8 cellular contexts compared by ENCODE assay signal in the genomic region with DNA sequence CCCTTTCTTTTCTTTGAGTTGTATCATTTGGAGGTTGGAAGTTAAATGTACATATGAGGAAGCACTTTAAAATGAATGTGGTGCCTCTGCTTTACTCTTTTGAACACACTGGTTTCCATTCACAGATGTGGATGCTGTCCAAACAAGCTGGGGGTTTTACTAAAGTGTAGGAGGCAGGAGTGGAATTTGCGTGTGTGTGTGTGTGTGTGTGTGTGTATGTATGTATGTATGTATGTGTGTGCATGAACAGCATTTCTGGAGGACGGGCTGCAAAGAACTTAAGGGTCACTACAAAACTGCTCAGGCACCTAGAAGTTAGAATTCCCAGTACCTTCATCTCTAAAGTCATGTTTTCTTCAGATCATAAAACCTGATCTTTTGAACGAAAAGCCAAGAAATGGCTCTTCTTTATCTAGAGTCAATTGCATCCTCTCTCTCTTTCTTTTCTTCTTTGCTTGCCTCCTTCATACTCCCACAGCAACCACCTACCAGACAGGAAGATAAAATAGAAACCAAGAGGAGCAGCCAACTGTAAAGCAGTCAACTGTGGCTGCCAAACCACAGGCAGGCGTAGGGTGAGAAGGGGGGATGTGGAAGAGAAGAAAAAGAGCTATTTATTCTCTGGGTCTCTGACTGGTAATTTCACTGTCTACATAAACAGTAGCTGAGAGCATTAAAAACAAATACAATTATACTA.
A peak's percentile ranks its signal among the peaks of the same experiment; 100 is the strongest.
DNase-seq lines count a peak whose midpoint lies in the region; ATAC-seq lines count a peak whose summit lies in the region.

No MANE protein-coding gene starts in this region.

- DNase-seq in activated T-cell treated with anti-CD3 and anti-CD28 coated beads, Interleukin-2, amount 50 U/mL, for 24 hours, result peak; percentile 47
- DNase-seq in stimulated activated CD4-positive, alpha-beta T cell treated with anti-CD3 and anti-CD28 coated beads, Interleukin-2, amount 100 ng/mL, for 24 hours, result peak; percentile 34 to 41
- no peak for DNase-seq in COLO829 (ENCODE audit: low spot score)
- DNase-seq in NCI-H1105 (lab: John Stamatoyannopoulos, UW), result no peak
- DNase-seq in G401 (ENCODE audit: low spot score), result no peak

- peak; percentile 99 for ATAC-seq in GM21390 (IDR thresholded peaks at IDR 0.05; ENCODE audit: unreplicated experiment)
- ATAC-seq in HG03571 (IDR thresholded peaks at IDR 0.05; ENCODE audit: unreplicated experiment), result peak; percentile 95

- peak overlapping the region; percentile 32; the same call in 1 of the 2 replicates for H3K4me3 ChIP-seq in GM08714 (ENCODE audit: low read length)

- H3K27ac Mint-ChIP-seq in activated T-cell treated with anti-CD3 and anti-CD28 coated beads, Interleukin-2, amount 50 U/mL, for 24 hours, result peak overlapping the region; percentile 81

- no peaks in the 10 kb centered on the region for H3K27me3 Mint-ChIP-seq in activated T-cell treated with anti-CD3 and anti-CD28 coated beads, Interleukin-2, amount 50 U/mL, for 24 hours

- peaks cover 7% of the 10 kb centered on the region for H3K9me3 Mint-ChIP-seq in activated T-cell treated with anti-CD3 and anti-CD28 coated beads, Interleukin-2, amount 50 U/mL, for 24 hours

- peaks cover 68% of the 10 kb centered on the region for H3K4me1 Mint-ChIP-seq in activated T-cell treated with anti-CD3 and anti-CD28 coated beads, Interleukin-2, amount 50 U/mL, for 24 hours (ENCODE audit: low read depth)

- in situ Hi-C loops in G401 (cut with HindIII; ENCODE audit: low sequenced_read_pairs), result no loop called here

- H3K36me3 Mint-ChIP-seq in activated T-cell treated with anti-CD3 and anti-CD28 coated beads, Interleukin-2, amount 50 U/mL, for 24 hours (ENCODE audit: low read depth), result no peaks in the 10 kb centered on the region

- peak overlapping the region; percentile 56 for H3K4me3 Mint-ChIP-seq in activated T-cell treated with anti-CD3 and anti-CD28 coated beads, Interleukin-2, amount 50 U/mL, for 24 hours

Comparison
In these comparisons a context has a peak if more than half of its experiments do, and no peak if none do; other contexts are left out.
1. DNase-seq: peak in activated T-cell treated with anti-CD3 and anti-CD28 coated beads, Interleukin-2, amount 50 U/mL, for 24 hours (single experiment) and stimulated activated CD4-positive, alpha-beta T cell treated with anti-CD3 and anti-CD28 coated beads, Interleukin-2, amount 100 ng/mL, for 24 hours (2 of 2); none in COLO829 (single experiment), NCI-H1105 (single experiment) and G401 (single experiment).